Comparison of ENCODE assay signal across 1 cellular context in genomic region chr13:100131863-100132574, GRCh38.
TF ChIP-seq lines count a peak whose summit lies in the region.

No MANE protein-coding gene starts in this region.

TF ChIP-seq in HEK293, 187 proteins besides CTCF, POLR2A, EP300 and RAD21 (continued from another document and continues in another):
- TF ChIP-seq ZNF600 (tag by site-specific recombination; IDR thresholded peaks at IDR 0.05): peak; percentile 62
- TF ChIP-seq PRDM10 (tag by site-specific recombination; IDR thresholded peaks at IDR 0.05): peak; percentile 52
- no peak for TF ChIP-seq ZNF549 (tag by site-specific recombination; IDR thresholded peaks at IDR 0.05)
- no peak for TF ChIP-seq ZNF140 (tag by site-specific recombination; IDR thresholded peaks at IDR 0.05)
- TF ChIP-seq ZNF211 (tag by site-specific recombination; IDR thresholded peaks at IDR 0.05; ENCODE audit: low read depth): no peak
- peak; percentile 72 for TF ChIP-seq GLIS2 (tag by site-specific recombination; IDR thresholded peaks at IDR 0.05)
- no peak for TF ChIP-seq ZNF48 (tag by site-specific recombination; IDR thresholded peaks at IDR 0.05)
- TF ChIP-seq ZNF138 (tag by site-specific recombination; IDR thresholded peaks at IDR 0.05; ENCODE audit: borderline replicate concordance): no peak
- TF ChIP-seq, protein P1, sequence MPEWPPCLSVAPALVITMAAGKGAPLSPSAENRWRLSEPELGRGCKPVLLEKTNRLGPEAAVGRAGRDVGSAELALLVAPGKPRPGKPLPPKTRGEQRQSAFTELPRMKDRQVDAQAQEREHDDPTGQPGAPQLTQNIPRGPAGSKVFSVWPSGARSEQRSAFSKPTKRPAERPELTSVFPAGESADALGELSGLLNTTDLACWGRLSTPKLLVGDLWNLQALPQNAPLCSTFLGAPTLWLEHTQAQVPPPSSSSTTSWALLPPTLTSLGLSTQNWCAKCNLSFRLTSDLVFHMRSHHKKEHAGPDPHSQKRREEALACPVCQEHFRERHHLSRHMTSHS (tag by site-specific recombination; IDR thresholded peaks at IDR 0.05): no peak
- TF ChIP-seq ZNF23 (tag by site-specific recombination; IDR thresholded peaks at IDR 0.05; ENCODE audit: borderline replicate concordance): no peak
- TF ChIP-seq ZNF776 (tag by site-specific recombination; IDR thresholded peaks at IDR 0.05; ENCODE audit: borderline replicate concordance): no peak
- no peak for TF ChIP-seq ZNF530 (tag by site-specific recombination; IDR thresholded peaks at IDR 0.05; ENCODE audit: low read depth)
- no peak for TF ChIP-seq ZNF433 (tag by site-specific recombination; IDR thresholded peaks at IDR 0.05; ENCODE audit: low read depth)
- TF ChIP-seq, protein P2, sequence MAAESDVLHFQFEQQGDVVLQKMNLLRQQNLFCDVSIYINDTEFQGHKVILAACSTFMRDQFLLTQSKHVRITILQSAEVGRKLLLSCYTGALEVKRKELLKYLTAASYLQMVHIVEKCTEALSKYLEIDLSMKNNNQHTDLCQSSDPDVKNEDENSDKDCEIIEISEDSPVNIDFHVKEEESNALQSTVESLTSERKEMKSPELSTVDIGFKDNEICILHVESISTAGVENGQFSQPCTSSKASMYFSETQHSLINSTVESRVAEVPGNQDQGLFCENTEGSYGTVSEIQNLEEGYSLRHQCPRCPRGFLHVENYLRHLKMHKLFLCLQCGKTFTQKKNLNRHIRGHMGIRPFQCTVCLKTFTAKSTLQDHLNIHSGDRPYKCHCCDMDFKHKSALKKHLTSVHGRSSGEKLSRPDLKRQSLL (tag by site-specific recombination; IDR thresholded peaks at IDR 0.05): no peak
- TF ChIP-seq, protein P3, sequence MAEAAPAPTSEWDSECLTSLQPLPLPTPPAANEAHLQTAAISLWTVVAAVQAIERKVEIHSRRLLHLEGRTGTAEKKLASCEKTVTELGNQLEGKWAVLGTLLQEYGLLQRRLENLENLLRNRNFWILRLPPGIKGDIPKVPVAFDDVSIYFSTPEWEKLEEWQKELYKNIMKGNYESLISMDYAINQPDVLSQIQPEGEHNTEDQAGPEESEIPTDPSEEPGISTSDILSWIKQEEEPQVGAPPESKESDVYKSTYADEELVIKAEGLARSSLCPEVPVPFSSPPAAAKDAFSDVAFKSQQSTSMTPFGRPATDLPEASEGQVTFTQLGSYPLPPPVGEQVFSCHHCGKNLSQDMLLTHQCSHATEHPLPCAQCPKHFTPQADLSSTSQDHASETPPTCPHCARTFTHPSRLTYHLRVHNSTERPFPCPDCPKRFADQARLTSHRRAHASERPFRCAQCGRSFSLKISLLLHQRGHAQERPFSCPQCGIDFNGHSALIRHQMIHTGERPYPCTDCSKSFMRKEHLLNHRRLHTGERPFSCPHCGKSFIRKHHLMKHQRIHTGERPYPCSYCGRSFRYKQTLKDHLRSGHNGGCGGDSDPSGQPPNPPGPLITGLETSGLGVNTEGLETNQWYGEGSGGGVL (tag by site-specific recombination; IDR thresholded peaks at IDR 0.05): no peak; the same call in 1 of the 2 replicates
- no peak for TF ChIP-seq ZNF510 (tag by site-specific recombination; IDR thresholded peaks at IDR 0.05; ENCODE audit: insufficient replicate concordance)
- no peak for TF ChIP-seq SETDB1 (IDR thresholded peaks at IDR 0.05; ENCODE audit: insufficient read length, low read length)
- TF ChIP-seq YY1 (tag by site-specific recombination; IDR thresholded peaks at IDR 0.05): no peak
- TF ChIP-seq, protein P4, sequence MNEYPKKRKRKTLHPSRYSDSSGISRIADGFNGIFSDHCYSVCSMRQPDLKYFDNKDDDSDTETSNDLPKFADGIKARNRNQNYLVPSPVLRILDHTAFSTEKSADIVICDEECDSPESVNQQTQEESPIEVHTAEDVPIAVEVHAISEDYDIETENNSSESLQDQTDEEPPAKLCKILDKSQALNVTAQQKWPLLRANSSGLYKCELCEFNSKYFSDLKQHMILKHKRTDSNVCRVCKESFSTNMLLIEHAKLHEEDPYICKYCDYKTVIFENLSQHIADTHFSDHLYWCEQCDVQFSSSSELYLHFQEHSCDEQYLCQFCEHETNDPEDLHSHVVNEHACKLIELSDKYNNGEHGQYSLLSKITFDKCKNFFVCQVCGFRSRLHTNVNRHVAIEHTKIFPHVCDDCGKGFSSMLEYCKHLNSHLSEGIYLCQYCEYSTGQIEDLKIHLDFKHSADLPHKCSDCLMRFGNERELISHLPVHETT (tag by site-specific recombination; IDR thresholded peaks at IDR 0.05): peak; percentile 76; the same call in 1 of the 2 replicates
- no peak for TF ChIP-seq ZNF133 (tag by site-specific recombination; IDR thresholded peaks at IDR 0.05)
- TF ChIP-seq ZNF132 (tag by site-specific recombination; IDR thresholded peaks at IDR 0.05; ENCODE audit: borderline replicate concordance): no peak
- TF ChIP-seq, protein P5, sequence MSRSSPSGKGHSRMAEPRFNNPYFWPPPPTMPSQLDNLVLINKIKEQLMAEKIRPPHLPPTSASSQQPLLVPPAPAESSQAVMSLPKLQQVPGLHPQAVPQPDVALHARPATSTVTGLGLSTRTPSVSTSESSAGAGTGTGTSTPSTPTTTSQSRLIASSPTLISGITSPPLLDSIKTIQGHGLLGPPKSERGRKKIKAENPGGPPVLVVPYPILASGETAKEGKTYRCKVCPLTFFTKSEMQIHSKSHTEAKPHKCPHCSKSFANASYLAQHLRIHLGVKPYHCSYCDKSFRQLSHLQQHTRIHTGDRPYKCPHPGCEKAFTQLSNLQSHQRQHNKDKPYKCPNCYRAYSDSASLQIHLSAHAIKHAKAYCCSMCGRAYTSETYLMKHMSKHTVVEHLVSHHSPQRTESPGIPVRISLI (tag by site-specific recombination; IDR thresholded peaks at IDR 0.05): no peak
- no peak for TF ChIP-seq ZFP3 (tag by site-specific recombination; IDR thresholded peaks at IDR 0.05; ENCODE audit: low read depth)
- no peak for TF ChIP-seq ZNF274 (IDR thresholded peaks at IDR 0.05; ENCODE audit: low read length)
- no peak for TF ChIP-seq ZNF274 (tag by site-specific recombination; IDR thresholded peaks at IDR 0.05; ENCODE audit: borderline replicate concordance)
- TF ChIP-seq, protein P6, sequence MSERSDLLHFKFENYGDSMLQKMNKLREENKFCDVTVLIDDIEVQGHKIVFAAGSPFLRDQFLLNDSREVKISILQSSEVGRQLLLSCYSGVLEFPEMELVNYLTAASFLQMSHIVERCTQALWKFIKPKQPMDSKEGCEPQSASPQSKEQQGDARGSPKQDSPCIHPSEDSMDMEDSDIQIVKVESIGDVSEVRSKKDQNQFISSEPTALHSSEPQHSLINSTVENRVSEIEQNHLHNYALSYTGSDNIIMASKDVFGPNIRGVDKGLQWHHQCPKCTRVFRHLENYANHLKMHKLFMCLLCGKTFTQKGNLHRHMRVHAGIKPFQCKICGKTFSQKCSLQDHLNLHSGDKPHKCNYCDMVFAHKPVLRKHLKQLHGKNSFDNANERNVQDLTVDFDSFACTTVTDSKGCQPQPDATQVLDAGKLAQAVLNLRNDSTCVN (tag by site-specific recombination; optimal IDR thresholded peaks at IDR 0.05): no peak
- TF ChIP-seq HOXD13 (CRISPR knock-in tag; IDR thresholded peaks at IDR 0.05; ENCODE audit: borderline replicate concordance): no peak
- TF ChIP-seq, protein P7, sequence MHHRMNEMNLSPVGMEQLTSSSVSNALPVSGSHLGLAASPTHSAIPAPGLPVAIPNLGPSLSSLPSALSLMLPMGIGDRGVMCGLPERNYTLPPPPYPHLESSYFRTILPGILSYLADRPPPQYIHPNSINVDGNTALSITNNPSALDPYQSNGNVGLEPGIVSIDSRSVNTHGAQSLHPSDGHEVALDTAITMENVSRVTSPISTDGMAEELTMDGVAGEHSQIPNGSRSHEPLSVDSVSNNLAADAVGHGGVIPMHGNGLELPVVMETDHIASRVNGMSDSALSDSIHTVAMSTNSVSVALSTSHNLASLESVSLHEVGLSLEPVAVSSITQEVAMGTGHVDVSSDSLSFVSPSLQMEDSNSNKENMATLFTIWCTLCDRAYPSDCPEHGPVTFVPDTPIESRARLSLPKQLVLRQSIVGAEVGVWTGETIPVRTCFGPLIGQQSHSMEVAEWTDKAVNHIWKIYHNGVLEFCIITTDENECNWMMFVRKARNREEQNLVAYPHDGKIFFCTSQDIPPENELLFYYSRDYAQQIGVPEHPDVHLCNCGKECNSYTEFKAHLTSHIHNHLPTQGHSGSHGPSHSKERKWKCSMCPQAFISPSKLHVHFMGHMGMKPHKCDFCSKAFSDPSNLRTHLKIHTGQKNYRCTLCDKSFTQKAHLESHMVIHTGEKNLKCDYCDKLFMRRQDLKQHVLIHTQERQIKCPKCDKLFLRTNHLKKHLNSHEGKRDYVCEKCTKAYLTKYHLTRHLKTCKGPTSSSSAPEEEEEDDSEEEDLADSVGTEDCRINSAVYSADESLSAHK (tag by site-specific recombination; IDR thresholded peaks at IDR 0.05): no peak
- TF ChIP-seq, protein P8, sequence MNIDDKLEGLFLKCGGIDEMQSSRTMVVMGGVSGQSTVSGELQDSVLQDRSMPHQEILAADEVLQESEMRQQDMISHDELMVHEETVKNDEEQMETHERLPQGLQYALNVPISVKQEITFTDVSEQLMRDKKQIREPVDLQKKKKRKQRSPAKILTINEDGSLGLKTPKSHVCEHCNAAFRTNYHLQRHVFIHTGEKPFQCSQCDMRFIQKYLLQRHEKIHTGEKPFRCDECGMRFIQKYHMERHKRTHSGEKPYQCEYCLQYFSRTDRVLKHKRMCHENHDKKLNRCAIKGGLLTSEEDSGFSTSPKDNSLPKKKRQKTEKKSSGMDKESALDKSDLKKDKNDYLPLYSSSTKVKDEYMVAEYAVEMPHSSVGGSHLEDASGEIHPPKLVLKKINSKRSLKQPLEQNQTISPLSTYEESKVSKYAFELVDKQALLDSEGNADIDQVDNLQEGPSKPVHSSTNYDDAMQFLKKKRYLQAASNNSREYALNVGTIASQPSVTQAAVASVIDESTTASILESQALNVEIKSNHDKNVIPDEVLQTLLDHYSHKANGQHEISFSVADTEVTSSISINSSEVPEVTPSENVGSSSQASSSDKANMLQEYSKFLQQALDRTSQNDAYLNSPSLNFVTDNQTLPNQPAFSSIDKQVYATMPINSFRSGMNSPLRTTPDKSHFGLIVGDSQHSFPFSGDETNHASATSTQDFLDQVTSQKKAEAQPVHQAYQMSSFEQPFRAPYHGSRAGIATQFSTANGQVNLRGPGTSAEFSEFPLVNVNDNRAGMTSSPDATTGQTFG (tag by site-specific recombination; IDR thresholded peaks at IDR 0.05; ENCODE audit: borderline replicate concordance): no peak
- TF ChIP-seq ZNF670 (tag by site-specific recombination; IDR thresholded peaks at IDR 0.05; ENCODE audit: low read depth): no peak
- TF ChIP-seq HIC1 (tag by site-specific recombination; IDR thresholded peaks at IDR 0.05): peak; percentile 84
- TF ChIP-seq ZNF19 (tag by site-specific recombination; IDR thresholded peaks at IDR 0.05; ENCODE audit: low read depth): no peak
- TF ChIP-seq KLF8 (tag by site-specific recombination; IDR thresholded peaks at IDR 0.05): no peak
- TF ChIP-seq ZNF560 (tag by site-specific recombination; IDR thresholded peaks at IDR 0.05; ENCODE audit: borderline replicate concordance): no peak
- no peak for TF ChIP-seq ZNF707 (tag by site-specific recombination; IDR thresholded peaks at IDR 0.05)
- no peak for TF ChIP-seq HOXC10 (CRISPR knock-in tag; IDR thresholded peaks at IDR 0.05)
- TF ChIP-seq, protein P9, sequence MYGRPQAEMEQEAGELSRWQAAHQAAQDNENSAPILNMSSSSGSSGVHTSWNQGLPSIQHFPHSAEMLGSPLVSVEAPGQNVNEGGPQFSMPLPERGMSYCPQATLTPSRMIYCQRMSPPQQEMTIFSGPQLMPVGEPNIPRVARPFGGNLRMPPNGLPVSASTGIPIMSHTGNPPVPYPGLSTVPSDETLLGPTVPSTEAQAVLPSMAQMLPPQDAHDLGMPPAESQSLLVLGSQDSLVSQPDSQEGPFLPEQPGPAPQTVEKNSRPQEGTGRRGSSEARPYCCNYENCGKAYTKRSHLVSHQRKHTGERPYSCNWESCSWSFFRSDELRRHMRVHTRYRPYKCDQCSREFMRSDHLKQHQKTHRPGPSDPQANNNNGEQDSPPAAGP (tag by site-specific recombination; IDR thresholded peaks at IDR 0.05): peak; percentile 83
- TF ChIP-seq ZFP69B (tag by site-specific recombination; IDR thresholded peaks at IDR 0.05): no peak
- TF ChIP-seq GLI2 (tag by site-specific recombination; IDR thresholded peaks at IDR 0.05; ENCODE audit: borderline replicate concordance, low read depth): no peak
- TF ChIP-seq ZNF571 (tag by site-specific recombination; IDR thresholded peaks at IDR 0.05): no peak
